Comparison of ENCODE assay signal across 2 cellular contexts in the genomic region with DNA sequence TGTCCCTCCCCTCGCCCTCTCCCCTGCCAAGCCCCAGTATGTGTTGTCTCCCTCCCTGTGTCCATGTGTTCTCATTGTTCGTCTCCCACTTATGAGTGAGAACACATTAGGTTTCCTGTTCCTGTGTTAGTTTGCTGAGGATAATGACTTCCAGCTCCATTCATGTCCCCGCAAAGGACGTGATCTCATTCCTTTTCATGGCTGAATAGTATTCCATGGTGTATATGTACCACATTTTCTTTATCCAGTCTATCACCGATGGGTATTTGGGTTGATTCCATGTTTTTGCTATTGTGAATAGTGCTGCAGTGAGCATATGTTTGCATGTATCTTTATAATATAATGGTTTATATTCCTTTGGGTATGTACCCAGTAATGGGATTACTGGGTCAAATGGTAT. TPM values are rescaled to one million over a fixed set of nuclear protein-coding genes. Genes with fewer than 3 reads are reported as not detected.
"Had no signal": no experiment of that assay in that cellular context is flagged by ENCODE, and none has a peak within 500 bp of the region (broad histone marks: within the 10 kb centered on the region; RNA-seq: fewer than 3 reads in every experiment).

No MANE protein-coding gene starts in this region.

RNA-seq across cellular contexts. Expression of a gene that starts 45.5 kb away (rescaled TPM):
- total RNA-seq: MCF 10A, NCI-H460 had no signal
